15 cellular contexts compared by ENCODE assay signal in genomic region chr3:15180042-15180611, GRCh38. TPM values are rescaled to one million over a fixed set of nuclear protein-coding genes. Genes with fewer than 3 reads are reported as not detected.
DNase-seq lines count a peak whose midpoint lies in the region; ATAC-seq and TF ChIP-seq lines count a peak whose summit lies in the region.
"Had no signal": no experiment of that assay in that cellular context is flagged by ENCODE, and none has a peak within 500 bp of the region (broad histone marks: within the 10 kb centered on the region; RNA-seq: fewer than 3 reads in every experiment).

No MANE protein-coding gene starts in this region.

- no peak for TF ChIP-seq CTCF in CD4-positive, alpha-beta T cell (IDR thresholded peaks at IDR 0.05)

- H3K9me3 ChIP-seq in CD4-positive, alpha-beta T cell (ENCODE audit: control insufficient read depth, low read length): no peaks in the 10 kb centered on the region
- H3K9me3 ChIP-seq: SJCRH30 had no signal

- ATAC-seq in GM18519 (IDR thresholded peaks at IDR 0.05; ENCODE audit: low FRiP score, unreplicated experiment) (peak; percentile 50), GM21423 (IDR thresholded peaks at IDR 0.05; ENCODE audit: unreplicated experiment) (peak; percentile 69), HG03159 (IDR thresholded peaks at IDR 0.05; ENCODE audit: unreplicated experiment) (peak; percentile 73), memory B cell (ENCODE audit: low read depth) (peak; percentile 93)
- ATAC-seq in CD4-positive, alpha-beta T cell (ENCODE audit: poor library complexity): no peak
- ATAC-seq: effector memory CD8-positive, alpha-beta T cell; K562 had no signal

- no peak overlapping the region for H3K27ac ChIP-seq in CD4-positive, alpha-beta T cell (ENCODE audit: low read depth, low read length)
- H3K27ac ChIP-seq: SJCRH30 had no signal

- H3K4me1 Mint-ChIP-seq in memory B cell: peaks cover 5% of the 10 kb centered on the region
- peaks cover 12% of the 10 kb centered on the region for H3K4me1 Mint-ChIP-seq in CD4-positive, alpha-beta T cell (ENCODE audit: low read depth)

- peaks cover under 1% of the 10 kb centered on the region for H3K27me3 ChIP-seq in CD4-positive, alpha-beta T cell (ENCODE audit: control insufficient read depth, insufficient read depth, low read length)
- H3K27me3 ChIP-seq: SJCRH30 had no signal

- no peaks in the 10 kb centered on the region for H3K36me3 Mint-ChIP-seq in memory B cell
- H3K36me3 Mint-ChIP-seq in CD4-positive, alpha-beta T cell (ENCODE audit: low read depth): no peaks in the 10 kb centered on the region

- no peaks in the 10 kb centered on the region for H3K9me3 Mint-ChIP-seq in memory B cell
- H3K9me3 Mint-ChIP-seq in CD4-positive, alpha-beta T cell: no peaks in the 10 kb centered on the region
- H3K9me3 Mint-ChIP-seq: effector memory CD8-positive, alpha-beta T cell; H9 had no signal

- peak overlapping the region; percentile 67 for H3K27ac Mint-ChIP-seq in memory B cell
- no peak overlapping the region for H3K27ac Mint-ChIP-seq in CD4-positive, alpha-beta T cell
- H3K27ac Mint-ChIP-seq: effector memory CD8-positive, alpha-beta T cell; H9 had no signal

- peak in 1 of 2 donors; percentile 21 for DNase-seq in memory B cell (ENCODE audit: low spot score in 2 of 2)
- no peak for DNase-seq in iPS-NIHi7 (ENCODE audit: extremely low spot score)
- DNase-seq in medulla oblongata (ENCODE audit: extremely low spot score): no peak
- DNase-seq in CD4-positive, alpha-beta T cell: no peak
- DNase-seq in activated CD4-positive, alpha-beta T cell treated with anti-CD3 and anti-CD28 coated beads, Interleukin-2, amount 50 U/mL, for 1 hour: no peak
- DNase-seq: DMS153; effector memory CD8-positive, alpha-beta T cell; H9; hypothalamus; NCI-H446; SJCRH30 had no signal

- POLR2A ChIA-PET in CD4-positive, alpha-beta T cell (lab: Charles Lee): no interaction called here

- CTCF ChIA-PET in CD4-positive, alpha-beta T cell (lab: Charles Lee): interaction anchor here (0.9 kb wide), 1 partner anchor 22 kb away, joined by 3 read pairs; no protein-coding TSS in a partner anchor

- intact Hi-C loops in CD4-positive, alpha-beta T cell (cut with DNase I, micrococcal nuclease): no loop called here

- peak overlapping the region; percentile 31 for H3K4me3 Mint-ChIP-seq in memory B cell
- no peak overlapping the region for H3K4me3 Mint-ChIP-seq in CD4-positive, alpha-beta T cell
- H3K4me3 Mint-ChIP-seq: effector memory CD8-positive, alpha-beta T cell; H9 had no signal

- H3K27me3 Mint-ChIP-seq in memory B cell: peaks cover 7% of the 10 kb centered on the region
- H3K27me3 Mint-ChIP-seq in CD4-positive, alpha-beta T cell: peaks cover 24% of the 10 kb centered on the region

RNA-seq across cellular contexts. Expression of gene CAPN7, which starts 25.9 kb away (rescaled TPM):
- 10 to 100 TPM; 64.7 to 69.4 TPM for total RNA-seq in CD4-positive, alpha-beta T cell
